In genomic region chr3:108221911-108222812, GRCh38 we compare ENCODE assay signal across 1 cellular context.
TF ChIP-seq lines count a peak whose summit lies in the region.

IFT57 (minus strand) TSS chr3:108222424; CDS start chr3:108222322, 102 bp downstream.

TF ChIP-seq in HEK293, 187 proteins besides CTCF, POLR2A, EP300 and RAD21 (continued from another document):
- TF ChIP-seq PRDM2 (tag by site-specific recombination; IDR thresholded peaks at IDR 0.05; ENCODE audit: borderline replicate concordance) (no peak), ZNF292 (tag by site-specific recombination; IDR thresholded peaks at IDR 0.05; ENCODE audit: borderline replicate concordance, low read depth) (no peak), ZNF114 (tag by site-specific recombination; IDR thresholded peaks at IDR 0.05) (no peak), ZNF362 (tag by site-specific recombination; IDR thresholded peaks at IDR 0.05) (no peak), ZBTB17 (tag by site-specific recombination; IDR thresholded peaks at IDR 0.05) (0 out of 2 replicates have a peak, but pooled peaks have one; percentile 10), ZNF148 (tag by site-specific recombination; IDR thresholded peaks at IDR 0.05; ENCODE audit: borderline replicate concordance) (no peak), ZBTB44 (tag by site-specific recombination; IDR thresholded peaks at IDR 0.05) (no peak), INSM2 (tag by site-specific recombination; IDR thresholded peaks at IDR 0.05) (no peak), ZSCAN30 (tag by site-specific recombination; IDR thresholded peaks at IDR 0.05) (peak; percentile 49; the same call in 1 of the 2 replicates), MYNN (tag by site-specific recombination; IDR thresholded peaks at IDR 0.05; ENCODE audit: borderline replicate concordance) (peak; percentile 98), ZNF423 (tag by site-specific recombination; IDR thresholded peaks at IDR 0.05) (0 out of 2 replicates have a peak, but pooled peaks have one; percentile 19), ZNF211 (tag by site-specific recombination; IDR thresholded peaks at IDR 0.05; ENCODE audit: low read depth) (no peak), ZNF501 (tag by site-specific recombination; IDR thresholded peaks at IDR 0.05) (peak; percentile 92), KLF9 (tag by site-specific recombination; IDR thresholded peaks at IDR 0.05; ENCODE audit: low read depth) (peak; percentile 92), ZBTB11 (tag by site-specific recombination; conservative IDR thresholded peaks at IDR 0.05; ENCODE audit: low read depth) (peak; percentile 69), ZNF112 (tag by site-specific recombination; IDR thresholded peaks at IDR 0.05) (no peak), ZNF76 (tag by site-specific recombination; IDR thresholded peaks at IDR 0.05; ENCODE audit: borderline replicate concordance, low read depth) (peak; percentile 63; the same call in 1 of the 2 replicates), GFI1B (tag by site-specific recombination; IDR thresholded peaks at IDR 0.05) (no peak), FEZF1 (tag by site-specific recombination; IDR thresholded peaks at IDR 0.05) (no peak), ZNF302 (tag by site-specific recombination; IDR thresholded peaks at IDR 0.05; ENCODE audit: low read depth) (no peak), SP7 (tag by site-specific recombination; IDR thresholded peaks at IDR 0.05) (peak; percentile 69), ZSCAN16 (tag by site-specific recombination; IDR thresholded peaks at IDR 0.05) (no peak), ZNF544 (tag by site-specific recombination; IDR thresholded peaks at IDR 0.05) (no peak), ZBTB20 (tag by site-specific recombination; IDR thresholded peaks at IDR 0.05) (no peak; the same call in 1 of the 2 replicates), HOXD13 (CRISPR knock-in tag; IDR thresholded peaks at IDR 0.05; ENCODE audit: borderline replicate concordance) (no peak), SP2 (tag by site-specific recombination; IDR thresholded peaks at IDR 0.05) (peak; percentile 85), ZSCAN23 (tag by site-specific recombination; IDR thresholded peaks at IDR 0.05) (no peak), ZNF692 (tag by site-specific recombination; IDR thresholded peaks at IDR 0.05) (no peak; the same call in none of the 2 replicates), ZNF449 (tag by site-specific recombination; IDR thresholded peaks at IDR 0.05) (peak; percentile 39; the same call in 1 of the 2 replicates), ZNF341 (tag by site-specific recombination; IDR thresholded peaks at IDR 0.05; ENCODE audit: low read depth) (peak; percentile 50; the same call in 1 of the 2 replicates), KLF1 (tag by site-specific recombination; IDR thresholded peaks at IDR 0.05) (no peak)
